Comparison of ENCODE assay signal across 8 cellular contexts in the genomic region with DNA sequence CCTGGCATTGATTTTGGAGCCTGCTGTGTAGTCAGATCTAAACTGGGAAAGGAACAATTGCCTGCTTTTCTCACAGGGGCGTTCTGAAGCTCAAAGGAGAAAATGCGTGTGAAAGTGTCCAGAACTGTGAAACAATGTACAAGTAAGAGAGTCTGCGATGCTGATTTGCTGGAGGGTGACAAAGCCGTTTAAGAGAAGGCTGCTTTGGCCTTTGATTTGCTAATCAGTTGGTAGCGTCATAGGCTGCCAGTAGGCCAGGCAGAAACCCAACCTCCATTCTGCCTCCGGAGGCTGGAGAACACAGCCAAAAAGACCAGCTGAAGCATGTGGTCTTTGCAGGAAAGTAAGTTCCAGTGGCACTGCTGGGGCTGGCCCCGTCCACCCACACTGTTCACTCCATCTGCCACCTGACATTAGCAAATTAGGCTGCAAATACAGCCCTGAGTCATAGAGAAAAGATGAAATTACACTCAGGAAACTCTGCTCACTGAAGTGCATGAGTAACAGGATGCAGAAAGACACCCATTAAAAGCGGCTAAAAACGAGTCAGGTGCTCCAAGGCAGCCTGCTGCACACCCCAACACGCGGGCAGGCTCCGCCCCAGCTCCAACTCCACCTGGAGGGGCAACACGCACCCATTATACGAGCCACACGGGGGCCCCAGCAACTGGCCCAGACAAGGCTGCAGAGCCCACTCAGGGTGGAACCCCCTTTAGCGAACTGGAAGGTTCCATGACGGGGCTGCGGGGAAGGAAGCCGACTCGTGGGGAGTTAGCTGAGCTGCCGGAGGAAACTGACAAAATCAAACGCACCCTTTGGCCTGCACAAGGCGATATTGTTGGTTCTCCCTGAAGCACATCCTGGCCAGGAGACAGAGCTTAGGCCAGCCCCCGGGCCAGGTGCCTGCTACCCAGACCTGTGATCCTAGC. TPM values are rescaled to one million over a fixed set of nuclear protein-coding genes. Genes with fewer than 3 reads are reported as not detected.
DNase-seq lines count a peak whose midpoint lies in the region; ATAC-seq and TF ChIP-seq lines count a peak whose summit lies in the region.

No MANE protein-coding gene starts in this region.

- CTCF ChIA-PET in CD4-positive, alpha-beta T cell (lab: Charles Lee) = interaction anchor here (0.6 to 3.0 kb wide), 10 partner anchors 8 to 111 kb away, joined by 3 to 13 read pairs (median 4); no protein-coding TSS in a partner anchor
- CTCF ChIA-PET in A673 (lab: Charles Lee) = no interaction called here

- H3K27me3 ChIP-seq in CD4-positive, alpha-beta T cell (ENCODE audit: control insufficient read depth, insufficient read depth, low read length) = no peaks in the 10 kb centered on the region
- H3K27me3 ChIP-seq in SJCRH30 (no peaks in the 10 kb centered on the region), A673 (replicated peaks; ENCODE audit: insufficient read depth, low read depth, low read length, poor library complexity) (no peaks in the 10 kb centered on the region)

- TF ChIP-seq CTCF in CD4-positive, alpha-beta T cell (IDR thresholded peaks at IDR 0.05) = no peak
- TF ChIP-seq CTCF in A673 (conservative IDR thresholded peaks at IDR 0.05; ENCODE audit: low read depth, low read length) = no peak

- H3K36me3 ChIP-seq in SJCRH30 (no peaks in the 10 kb centered on the region), A673 (ENCODE audit: insufficient read depth, low read length, poor library complexity, severe bottlenecking) (no peaks in the 10 kb centered on the region)

- H3K4me3 ChIP-seq in SJCRH30 (no peak overlapping the region), A673 (ENCODE audit: low read depth, low read length, poor library complexity, severe bottlenecking) (no peak overlapping the region)

- H3K9me3 ChIP-seq in CD4-positive, alpha-beta T cell (ENCODE audit: control insufficient read depth, low read length) = no peaks in the 10 kb centered on the region
- H3K9me3 ChIP-seq in SJCRH30 (replicated peaks) (no peaks in the 10 kb centered on the region), A673 (ENCODE audit: low read depth, low read length, poor library complexity, severe bottlenecking) (no peaks in the 10 kb centered on the region)

- no peaks in the 10 kb centered on the region for H3K36me3 Mint-ChIP-seq in CD4-positive, alpha-beta T cell (ENCODE audit: low read depth)
- H3K36me3 Mint-ChIP-seq in activated naive CD8-positive, alpha-beta T cell treated with anti-CD3 and anti-CD28 coated beads for 36 hours = no peaks in the 10 kb centered on the region

- H3K9me3 Mint-ChIP-seq in CD4-positive, alpha-beta T cell = no peaks in the 10 kb centered on the region
- H3K9me3 Mint-ChIP-seq in activated naive CD8-positive, alpha-beta T cell treated with anti-CD3 and anti-CD28 coated beads for 36 hours = no peaks in the 10 kb centered on the region

- POLR2A ChIA-PET in CD4-positive, alpha-beta T cell (lab: Charles Lee) = interaction anchor here (0.6 to 3.3 kb wide), 19 partner anchors 8 to 763 kb away, joined by 3 to 28 read pairs (median 4); a partner anchor contains a TSS
- POLR2A ChIA-PET in A673 (lab: Charles Lee; ENCODE audit: low non-redundant PET) = no interaction called here

- BruUV-seq in A673 (replicated peaks; lab: Mats Ljungman, UMichigan) = no TSS peak

- peaks cover 40% of the 10 kb centered on the region for H3K4me1 Mint-ChIP-seq in CD4-positive, alpha-beta T cell (ENCODE audit: low read depth)
- H3K4me1 Mint-ChIP-seq in activated naive CD8-positive, alpha-beta T cell treated with anti-CD3 and anti-CD28 coated beads for 36 hours = peaks cover 46% of the 10 kb centered on the region

- peak overlapping the region; percentile 77 for H3K4me3 Mint-ChIP-seq in CD4-positive, alpha-beta T cell
- H3K4me3 Mint-ChIP-seq in activated naive CD8-positive, alpha-beta T cell treated with anti-CD3 and anti-CD28 coated beads for 36 hours = peak overlapping the region; percentile 71

- H3K27me3 Mint-ChIP-seq in CD4-positive, alpha-beta T cell = no peaks in the 10 kb centered on the region
- H3K27me3 Mint-ChIP-seq in activated naive CD8-positive, alpha-beta T cell treated with anti-CD3 and anti-CD28 coated beads for 36 hours = no peaks in the 10 kb centered on the region

- ATAC-seq in CD4-positive, alpha-beta T cell (ENCODE audit: poor library complexity) = peak; percentile 88
- ATAC-seq in GM19452 (IDR thresholded peaks at IDR 0.05; ENCODE audit: unreplicated experiment) (peak; percentile 71), HG03558 (IDR thresholded peaks at IDR 0.05; ENCODE audit: extremely low read depth, unreplicated experiment) (peak; percentile 53)

- intact Hi-C loops in CD4-positive, alpha-beta T cell (cut with DNase I, micrococcal nuclease) = loop anchor here (1.0 to 10.0 kb wide), 3 partner anchors 40 to 185 kb away; a partner anchor contains a TSS
- intact Hi-C loops in A673 (cut with micrococcal nuclease; ENCODE audit: unreplicated experiment) = no loop called here

- H3K27ac ChIP-seq in CD4-positive, alpha-beta T cell (ENCODE audit: low read depth, low read length) = peak overlapping the region; percentile 74
- H3K27ac ChIP-seq in SJCRH30 = peak overlapping the region; percentile 21; the same call in 1 of the 2 replicates
- H3K27ac ChIP-seq in A673 (ENCODE audit: low read depth, low read length, poor library complexity, severe bottlenecking) = no peak overlapping the region

- peak; percentile 49 to 83 (median 70) for DNase-seq in CD4-positive, alpha-beta T cell
- DNase-seq in SJCRH30 (peak; percentile 27 to 60), inferior parietal cortex (ENCODE audit: extremely low spot score) (peak; percentile 80), A673 (ENCODE audit: low spot score) (no peak)
- peak; percentile 96 for DNase-seq in activated naive CD8-positive, alpha-beta T cell treated with anti-CD3 and anti-CD28 coated beads for 36 hours
- peak; percentile 73 to 78 for DNase-seq in stimulated activated CD4-positive, alpha-beta T cell treated with anti-CD3 and anti-CD28 coated beads, Interleukin-4, amount 100 ng/mL, for 48 hours (ENCODE audit: low read depth in 2 of 2)

- peak overlapping the region; percentile 96 for H3K27ac Mint-ChIP-seq in CD4-positive, alpha-beta T cell
- H3K27ac Mint-ChIP-seq in activated naive CD8-positive, alpha-beta T cell treated with anti-CD3 and anti-CD28 coated beads for 36 hours = peak overlapping the region; percentile 99

- H3K4me1 ChIP-seq in SJCRH30 = peaks cover 14% of the 10 kb centered on the region
- H3K4me1 ChIP-seq in A673 (ENCODE audit: insufficient read depth, low read length, poor library complexity, severe bottlenecking) = no peaks in the 10 kb centered on the region

RNA-seq across cellular contexts. Expression of a gene that starts 31.6 kb away (rescaled TPM):
- total RNA-seq in CD4-positive, alpha-beta T cell = not detected
- total RNA-seq in SJCRH30 (2014; rRNA removed; shearing (Covaris generic)) = not detected in 2 replicates
- not detected for total RNA-seq in activated naive CD8-positive, alpha-beta T cell treated with anti-CD3 and anti-CD28 coated beads for 36 hours
- not detected in 2 replicates for total RNA-seq in A673 (2021)

RNA-seq across cellular contexts. Expression of a gene that starts 36.7 kb away (rescaled TPM):
- total RNA-seq in CD4-positive, alpha-beta T cell = not detected
- total RNA-seq in SJCRH30 (2014; rRNA removed; shearing (Covaris generic)) = not detected in 2 replicates
- total RNA-seq in activated naive CD8-positive, alpha-beta T cell treated with anti-CD3 and anti-CD28 coated beads for 36 hours = not detected
- total RNA-seq in A673 (2021) = not detected in 2 replicates
